Comparison of ENCODE assay signal across 5 cellular contexts in genomic region chr3:68211637-68212036, GRCh38.
"Had no signal": no experiment of that assay in that cellular context is flagged by ENCODE, and none has a peak within 500 bp of the region (broad histone marks: within the 10 kb centered on the region; RNA-seq: fewer than 3 reads in every experiment).

No MANE protein-coding gene starts in this region.

- DNase-seq: H9, HCEC 1CT, IMR-90 had no signal

- H3K4me3 ChIP-seq: GM23338, K562 had no signal

- H3K9me3 Mint-ChIP-seq: GM23338 had no signal

- H3K4me3 Mint-ChIP-seq: GM23338, H9 had no signal

- ATAC-seq: GM23338, K562 had no signal

- H3K27ac Mint-ChIP-seq: GM23338, H9 had no signal

- H3K4me1 Mint-ChIP-seq: H9 had no signal
